In genomic region chr15:80059786-80060489, GRCh38 we compare ENCODE assay signal across 8 cellular contexts. TPM values are rescaled to one million over a fixed set of nuclear protein-coding genes. Genes with fewer than 3 reads are reported as not detected.
DNase-seq lines count a peak whose midpoint lies in the region; ATAC-seq, FAIRE-seq and TF ChIP-seq lines count a peak whose summit lies in the region.

No MANE protein-coding gene starts in this region.

- peak overlapping the region; percentile 77 for H3K27ac ChIP-seq in SJCRH30
- H3K27ac ChIP-seq in mammary epithelial cell (ENCODE audit: insufficient read depth, low read depth, low read length) = peak overlapping the region; percentile 82
- peak overlapping the region; percentile 95 for H3K27ac ChIP-seq in keratinocyte (ENCODE audit: control insufficient read depth, insufficient read depth, low read length)

- no peaks in the 10 kb centered on the region for H3K9me1 ChIP-seq in keratinocyte (ENCODE audit: control insufficient read depth, extremely low read depth, insufficient read depth, low read length)

- H4K20me1 ChIP-seq in mammary epithelial cell (ENCODE audit: insufficient read depth, low read length) = no peaks in the 10 kb centered on the region
- no peaks in the 10 kb centered on the region for H4K20me1 ChIP-seq in keratinocyte (ENCODE audit: control insufficient read depth, extremely low read depth, insufficient read depth, low read length)

- FAIRE-seq in keratinocyte (lab: Jason Lieb, UNC) = no peak

- H3K9me3 ChIP-seq in ES-I3 (ENCODE audit: control insufficient read depth, insufficient read depth, low read length) (no peaks in the 10 kb centered on the region), SJCRH30 (replicated peaks) (no peaks in the 10 kb centered on the region), mammary epithelial cell (replicated peaks; ENCODE audit: insufficient read depth, low read length) (no peaks in the 10 kb centered on the region), keratinocyte (ENCODE audit: control insufficient read depth, low read depth, low read length) (no peaks in the 10 kb centered on the region)

- H3K4me2 ChIP-seq in mammary epithelial cell (ENCODE audit: insufficient read depth, low read depth, low read length) (peak overlapping the region; percentile 82), keratinocyte (ENCODE audit: control insufficient read depth, extremely low read depth, insufficient read depth, low read depth, low read length) (peak overlapping the region; percentile 84)

- H2AFZ ChIP-seq in mammary epithelial cell (ENCODE audit: low read depth, low read length) (peak overlapping the region; percentile 76), keratinocyte (ENCODE audit: control insufficient read depth, low read length) (peak overlapping the region; percentile 46)

- H3K4me3 ChIP-seq in SJCRH30 = peak overlapping the region; percentile 85
- H3K4me3 ChIP-seq in mammary epithelial cell (replicated peaks in 1 of 3; ENCODE audit: insufficient read depth in 1 of 3, low read depth in 2 of 3, low read length in 3 of 3) = peak overlapping the region; percentile 72 to 95 (median 74)
- H3K4me3 ChIP-seq in keratinocyte (ENCODE audit: control insufficient read depth in 2 of 3, extremely low read depth in 1 of 3, insufficient read depth in 2 of 3, low read depth in 1 of 3, low read length in 3 of 3) = peak overlapping the region; percentile 72 to 87 (median 78)

- intact Hi-C loops in mammary epithelial cell (cut with micrococcal nuclease) = loop anchor here (1.0 kb wide), 1 partner anchor 27 kb away; no protein-coding TSS in a partner anchor

- in situ Hi-C loops in mammary epithelial cell (cut with MboI; ENCODE audit: low sequenced_read_pairs in 2 of 2) = no loop called here

- H3K27me3 ChIP-seq in SJCRH30 = no peaks in the 10 kb centered on the region
- H3K27me3 ChIP-seq in mammary epithelial cell (ENCODE audit: insufficient read depth, low read length) = no peaks in the 10 kb centered on the region
- no peaks in the 10 kb centered on the region for H3K27me3 ChIP-seq in keratinocyte (ENCODE audit: control insufficient read depth, extremely low read depth, insufficient read depth, low read length)

- BruUV-seq in mammary epithelial cell (replicated peaks; lab: Mats Ljungman, UMichigan) = no TSS peak

- dilution Hi-C loops in mammary epithelial cell (cut with HindIII; ENCODE audit: low sequenced_read_pairs) = no loop called here
- dilution Hi-C loops in keratinocyte (cut with MboI; ENCODE audit: extremely low pct_ligation_motif_present, low sequenced_read_pairs) = no loop called here

- H3K79me2 ChIP-seq in mammary epithelial cell (ENCODE audit: insufficient read depth, low read length) = peaks cover 47% of the 10 kb centered on the region
- peaks cover 48% of the 10 kb centered on the region for H3K79me2 ChIP-seq in keratinocyte (ENCODE audit: control insufficient read depth, insufficient read depth, low read length)

- CTCF ChIA-PET in mammary epithelial cell (lab: Charles Lee; ENCODE audit: low non-redundant PET) = no interaction called here

- peak overlapping the region; percentile 95 for H3K9ac ChIP-seq in ES-I3 (ENCODE audit: low read depth, low read length)
- peak overlapping the region; percentile 90 for H3K9ac ChIP-seq in mammary epithelial cell (ENCODE audit: insufficient read depth, low read length)
- H3K9ac ChIP-seq in keratinocyte (ENCODE audit: control insufficient read depth, extremely low read depth, insufficient read depth, low read length) = peak overlapping the region; percentile 93

- DNase-seq in HT1080 (ENCODE audit: low read depth) (peak; percentile 54), SJCRH30 (peak; percentile 71 to 77), mammary epithelial cell (peak; percentile 52), keratinocyte (ENCODE audit: low read depth, low spot score) (no peak), DMS153 treated with DMSO at 0.1 percent for 48 hours (lab: John Stamatoyannopoulos, UW; ENCODE audit: unreplicated experiment) (no peak)
- DNase-seq in stimulated activated CD4-positive, alpha-beta T cell treated with anti-CD3 and anti-CD28 coated beads, Interleukin-1b, Interleukin-23, amount 100 ng/mL, for 1 hour (ENCODE audit: low read depth in 2 of 2) = peak; percentile 41 to 66

- TF ChIP-seq CTCF in mammary epithelial cell (conservative IDR thresholded peaks at IDR 0.05 in 1 of 2, IDR thresholded peaks at IDR 0.05 in 1 of 2; ENCODE audit: extremely low read depth in 1 of 2, insufficient read depth in 1 of 2, low read depth in 1 of 2, low read length in 2 of 2) (no peak), keratinocyte (optimal IDR thresholded peaks at IDR 0.05 in 1 of 3, IDR thresholded peaks at IDR 0.05 in 1 of 3, conservative IDR thresholded peaks at IDR 0.05 in 1 of 3; ENCODE audit: extremely low read depth in 1 of 3, insufficient read depth in 2 of 3, low read length in 3 of 3) (no peak)

- H3K4me1 ChIP-seq in ES-I3 (ENCODE audit: insufficient read depth, low read length) (peaks cover 17% of the 10 kb centered on the region), SJCRH30 (peaks cover 13% of the 10 kb centered on the region), mammary epithelial cell (ENCODE audit: insufficient read depth, low read length) (peaks cover 11% of the 10 kb centered on the region), keratinocyte (ENCODE audit: control insufficient read depth, extremely low read depth, insufficient read depth, low read length) (peaks cover 22% of the 10 kb centered on the region)

- H3K36me3 ChIP-seq in ES-I3 (ENCODE audit: insufficient read depth, low read length) (no peaks in the 10 kb centered on the region), SJCRH30 (no peaks in the 10 kb centered on the region), mammary epithelial cell (ENCODE audit: insufficient read depth, low read length) (no peaks in the 10 kb centered on the region), keratinocyte (ENCODE audit: control insufficient read depth in 2 of 2, extremely low read depth in 1 of 2, insufficient read depth in 2 of 2, low read length in 2 of 2) (no peaks in the 10 kb centered on the region)

- peak; percentile 31 for ATAC-seq in GM21367 (IDR thresholded peaks at IDR 0.05; ENCODE audit: unreplicated experiment)

- no CpG with 5 or more reads among the region's 72 CpGs for WGBS in mammary epithelial cell (ENCODE audit: low coverage, missing lambda C conversion rate)

RNA-seq across cellular contexts. Expression of gene ZFAND6, which starts 0.5 kb away (rescaled TPM):
- total RNA-seq in HT1080 (2014; rRNA removed; shearing (Covaris generic)) = 133 and 173 TPM in 2 replicates
- polyA plus RNA-seq in HT1080 (2015; cell fraction: cytosol; rRNA removed) = 137 and 140 TPM in 2 replicates
- 83.1 and 89.9 TPM in 2 replicates for polyA plus RNA-seq in HT1080 (2015; cell fraction: nucleus; rRNA removed)
- 118 and 123 TPM in 2 replicates for total RNA-seq in SJCRH30 (2014; rRNA removed; shearing (Covaris generic))
- total RNA-seq in mammary epithelial cell = 100 to 1,000 TPM in 1 of 2 donors, 10 to 100 TPM in 1; 52.7 to 102 TPM
- 71.8 TPM for polyA plus RNA-seq in mammary epithelial cell
- polyA minus RNA-seq in mammary epithelial cell = 6.9 TPM
- 76.3 to 143 TPM (median 142 TPM) in 3 replicates for polyA plus RNA-seq in keratinocyte
- 119 TPM for polyA plus RNA-seq in keratinocyte (2011; ENCODE audit: low read depth)
- 69.3 and 130 TPM in 2 replicates for polyA plus RNA-seq in keratinocyte (2011; cell fraction: cytosol; rRNA removed)
- polyA plus RNA-seq in keratinocyte (2011; cell fraction: nucleus; rRNA removed) = 76.2 and 94.2 TPM in 2 replicates
- polyA plus RNA-seq in keratinocyte (2012; ENCODE audit: low replicate concordance) = 65.0 and 95.4 TPM in 2 replicates
- polyA minus RNA-seq in keratinocyte = 13.2 to 111 TPM (median 97.5 TPM) in 3 replicates
- polyA minus RNA-seq in keratinocyte (2011; cell fraction: cytosol; rRNA and poly(A)+ RNA removed) = 85.6 TPM
- polyA minus RNA-seq in keratinocyte (2011; cell fraction: nucleus; rRNA and poly(A)+ RNA removed) = 47.2 and 67.4 TPM in 2 replicates

Comparison
In these comparisons a context has a peak if more than half of its experiments do, and no peak if none do; other contexts are left out.
1. DNase-seq: peak in HT1080 (single experiment), SJCRH30 (2 of 2), mammary epithelial cell (single experiment) and stimulated activated CD4-positive, alpha-beta T cell treated with anti-CD3 and anti-CD28 coated beads, Interleukin-1b, Interleukin-23, amount 100 ng/mL, for 1 hour (2 of 2); none in keratinocyte (single experiment) and DMS153 treated with DMSO at 0.1 percent for 48 hours (single experiment).
2. Peak in every context shown above with its lines, with median percentiles within 50 percentile points of each other: H3K9ac ChIP-seq, H3K27ac ChIP-seq and H3K4me3 ChIP-seq.